ENCODE assay signal across 14 cellular contexts in genomic region chr14:105338392-105338791, GRCh38. TPM values are rescaled to one million over a fixed set of nuclear protein-coding genes. Genes with fewer than 3 reads are reported as not detected.
DNase-seq lines count a peak whose midpoint lies in the region; ATAC-seq and TF ChIP-seq lines count a peak whose summit lies in the region.
"Had no signal": no experiment of that assay in that cellular context is flagged by ENCODE, and none has a peak within 500 bp of the region (broad histone marks: within the 10 kb centered on the region; RNA-seq: fewer than 3 reads in every experiment).

No MANE protein-coding gene starts in this region.

- peak overlapping the region in 51 of 59 donors; percentile 3 to 94 (median 68) for H3K27ac ChIP-seq in dorsolateral prefrontal cortex
- H3K27ac ChIP-seq in psoas muscle, result peak overlapping the region; percentile 73
- H3K27ac ChIP-seq: PC-9 had no signal

- no peaks in the 10 kb centered on the region for H3K27me3 ChIP-seq in dorsolateral prefrontal cortex
- no peaks in the 10 kb centered on the region for H3K27me3 ChIP-seq in psoas muscle (ENCODE audit: insufficient read depth in 3 of 3, low read length in 2 of 3)

- no peak for ATAC-seq in natural killer cell treated with Interleukin-12 subunit alpha and Interleukin-12 subunit beta and Interleukin-15 and Interleukin-18, amount 100 ng/mL, for 72 hours
- ATAC-seq in natural killer cell, result no peak
- ATAC-seq in psoas muscle, result no peak
- no peak for ATAC-seq in activated T-cell treated with anti-CD3 and anti-CD28 coated beads, Interleukin-2, amount 50 U/mL, for 72 hours (replicated peaks in 1 of 2)
- ATAC-seq: CD8-positive, alpha-beta T cell had no signal

- H3K36me3 Mint-ChIP-seq in natural killer cell treated with Interleukin-12 subunit alpha and Interleukin-12 subunit beta and Interleukin-15 and Interleukin-18, amount 100 ng/mL, for 72 hours, result no peaks in the 10 kb centered on the region
- H3K36me3 Mint-ChIP-seq in natural killer cell, result no peaks in the 10 kb centered on the region
- H3K36me3 Mint-ChIP-seq in activated T-cell treated with anti-CD3 and anti-CD28 coated beads, Interleukin-2, amount 50 U/mL, for 72 hours (ENCODE audit: insufficient read depth in 2 of 2), result no peaks in the 10 kb centered on the region
- H3K36me3 Mint-ChIP-seq: CD8-positive, alpha-beta T cell had no signal

- no peaks in the 10 kb centered on the region for H3K36me3 ChIP-seq in psoas muscle (ENCODE audit: insufficient read depth in 1 of 2, low read depth in 1 of 2)

- TF ChIP-seq CTCF in natural killer cell (IDR thresholded peaks at IDR 0.05) (no peak), dorsolateral prefrontal cortex (IDR thresholded peaks at IDR 0.05 in 54 of 56, conservative IDR thresholded peaks at IDR 0.05 in 2 of 56; ENCODE audit: low read depth in 1 of 56, partially characterized antibody in 56 of 56) (no peak), psoas muscle (IDR thresholded peaks at IDR 0.05) (no peak)

- H3K9me3 Mint-ChIP-seq in natural killer cell treated with Interleukin-12 subunit alpha and Interleukin-12 subunit beta and Interleukin-15 and Interleukin-18, amount 100 ng/mL, for 72 hours, result no peaks in the 10 kb centered on the region
- no peaks in the 10 kb centered on the region for H3K9me3 Mint-ChIP-seq in natural killer cell
- H3K9me3 Mint-ChIP-seq in activated T-cell treated with anti-CD3 and anti-CD28 coated beads, Interleukin-2, amount 50 U/mL, for 72 hours, result no peaks in the 10 kb centered on the region
- H3K9me3 Mint-ChIP-seq: CD8-positive, alpha-beta T cell had no signal

- no peaks in the 10 kb centered on the region for H3K9me3 ChIP-seq in psoas muscle

- 44 to 67% (median 49%) methylated on average over 7 of the region's 7 CpGs for WGBS in psoas muscle, 3 donors

- no peaks in the 10 kb centered on the region for H3K27me3 Mint-ChIP-seq in natural killer cell treated with Interleukin-12 subunit alpha and Interleukin-12 subunit beta and Interleukin-15 and Interleukin-18, amount 100 ng/mL, for 72 hours
- H3K27me3 Mint-ChIP-seq in natural killer cell (ENCODE audit: low read depth in 2 of 2), result no peaks in the 10 kb centered on the region
- no peaks in the 10 kb centered on the region for H3K27me3 Mint-ChIP-seq in activated T-cell treated with anti-CD3 and anti-CD28 coated beads, Interleukin-2, amount 50 U/mL, for 72 hours (ENCODE audit: low read depth)

- peak; percentile 58 for DNase-seq in natural killer cell treated with Interleukin-12 subunit alpha and Interleukin-12 subunit beta and Interleukin-15 and Interleukin-18, amount 100 ng/mL, for 72 hours (ENCODE audit: low spot score)
- DNase-seq in natural killer cell (no peak), dorsolateral prefrontal cortex (no peak), psoas muscle (no peak), GM19238 (ENCODE audit: insufficient read length, low spot score) (no peak), DMS 273 (lab: John Stamatoyannopoulos, UW; ENCODE audit: unreplicated experiment) (no peak), dermis blood vessel endothelial cell (no peak)
- no peak for DNase-seq in activated T-cell treated with anti-CD3 and anti-CD28 coated beads, Interleukin-2, amount 50 U/mL, for 72 hours
- DNase-seq: CD8-positive, alpha-beta T cell; HCEC 1CT; NCI-H187 treated with DMSO at 0.1 percent for 48 hours; NCI-H446 treated with DMSO at 0.1 percent for 48 hours; NCI-H748 treated with DMSO at 0.1 percent for 48 hours; PC-9 had no signal

- H3K4me3 ChIP-seq in dorsolateral prefrontal cortex, result no peak overlapping the region
- H3K4me3 ChIP-seq in psoas muscle, result peak overlapping the region; percentile 19
- H3K4me3 ChIP-seq: PC-9 had no signal

- H3K4me1 Mint-ChIP-seq in natural killer cell treated with Interleukin-12 subunit alpha and Interleukin-12 subunit beta and Interleukin-15 and Interleukin-18, amount 100 ng/mL, for 72 hours (ENCODE audit: low read depth in 2 of 2), result peaks cover 0 to 10% of the 10 kb centered on the region in 2 donors
- H3K4me1 Mint-ChIP-seq in natural killer cell, result peaks cover 0 to 21% of the 10 kb centered on the region in 2 donors
- no peaks in the 10 kb centered on the region for H3K4me1 Mint-ChIP-seq in activated T-cell treated with anti-CD3 and anti-CD28 coated beads, Interleukin-2, amount 50 U/mL, for 72 hours (ENCODE audit: low read depth)

- peaks cover 72% of the 10 kb centered on the region for H3K4me1 ChIP-seq in psoas muscle

- intact Hi-C loops in natural killer cell (cut with micrococcal nuclease) (no loop called here), dorsolateral prefrontal cortex (cut with DNase I) (no loop called here), psoas muscle (cut with DNase I) (no loop called here)

- H3K27ac Mint-ChIP-seq in natural killer cell treated with Interleukin-12 subunit alpha and Interleukin-12 subunit beta and Interleukin-15 and Interleukin-18, amount 100 ng/mL, for 72 hours, result no peak overlapping the region
- H3K27ac Mint-ChIP-seq in natural killer cell, result no peak overlapping the region
- H3K27ac Mint-ChIP-seq in activated T-cell treated with anti-CD3 and anti-CD28 coated beads, Interleukin-2, amount 50 U/mL, for 72 hours, result no peak overlapping the region
- H3K27ac Mint-ChIP-seq: CD8-positive, alpha-beta T cell had no signal

- H3K4me3 Mint-ChIP-seq in natural killer cell treated with Interleukin-12 subunit alpha and Interleukin-12 subunit beta and Interleukin-15 and Interleukin-18, amount 100 ng/mL, for 72 hours, result no peak overlapping the region
- H3K4me3 Mint-ChIP-seq in natural killer cell, result no peak overlapping the region
- no peak overlapping the region for H3K4me3 Mint-ChIP-seq in activated T-cell treated with anti-CD3 and anti-CD28 coated beads, Interleukin-2, amount 50 U/mL, for 72 hours
- H3K4me3 Mint-ChIP-seq: CD8-positive, alpha-beta T cell had no signal

RNA-seq across cellular contexts. Expression of gene PACS2, which starts 23.8 kb away (rescaled TPM):
- 10 to 100 TPM; 24.9 to 26.3 TPM for total RNA-seq in natural killer cell treated with Interleukin-12 subunit alpha and Interleukin-12 subunit beta and Interleukin-15 and Interleukin-18, amount 100 ng/mL, for 72 hours
- total RNA-seq in natural killer cell (10 to 100 TPM; 58.4 to 76.5 (median 69.2) TPM), dorsolateral prefrontal cortex (100 to 1,000 TPM; 131 to 394 (median 200) TPM), psoas muscle (10 to 100 TPM; 67.8 to 79.1 (median 75.3) TPM), dermis blood vessel endothelial cell (63.6 and 74.0 TPM in 2 replicates)
- 10 to 100 TPM; 57.1 to 83.1 (median 65.1) TPM for polyA plus RNA-seq in psoas muscle
- 10 to 100 TPM; 36.5 to 44.9 TPM for total RNA-seq in activated T-cell treated with anti-CD3 and anti-CD28 coated beads, Interleukin-2, amount 50 U/mL, for 72 hours

RNA-seq across cellular contexts. Expression of gene BRF1, which starts 37.6 kb away (rescaled TPM):
- 10 to 100 TPM; 43.4 to 76.5 TPM for total RNA-seq in natural killer cell treated with Interleukin-12 subunit alpha and Interleukin-12 subunit beta and Interleukin-15 and Interleukin-18, amount 100 ng/mL, for 72 hours
- 10 to 100 TPM; 82.4 to 92.7 (median 87.4) TPM for total RNA-seq in natural killer cell
- 100 to 1,000 TPM in 7 of 120 experiments, 10 to 100 TPM in 113; 55.3 to 109 (median 75.5) TPM for total RNA-seq in dorsolateral prefrontal cortex
- total RNA-seq in psoas muscle, result 10 to 100 TPM; 17.1 to 26.2 (median 20.9) TPM
- polyA plus RNA-seq in psoas muscle, result 10 to 100 TPM; 12.9 to 15.3 (median 13.4) TPM
- 10 to 100 TPM; 31.3 to 34.5 TPM for total RNA-seq in activated T-cell treated with anti-CD3 and anti-CD28 coated beads, Interleukin-2, amount 50 U/mL, for 72 hours
- 56.5 and 71.5 TPM in 2 replicates for total RNA-seq in dermis blood vessel endothelial cell

RNA-seq across cellular contexts. Expression of gene TEX22, which starts 59.9 kb away (rescaled TPM):
- 1 to 10 TPM; 2.7 to 3.7 TPM for total RNA-seq in natural killer cell treated with Interleukin-12 subunit alpha and Interleukin-12 subunit beta and Interleukin-15 and Interleukin-18, amount 100 ng/mL, for 72 hours
- total RNA-seq in natural killer cell (1 to 10 TPM in 2 of 3 donors, under 1 TPM in 1; 0.23 to 1.9 (median 1.8) TPM), dorsolateral prefrontal cortex (10 to 100 TPM in 1 of 120 experiments, 1 to 10 TPM in 113, under 1 TPM in 6; 0.38 to 13.1 (median 3.6) TPM), psoas muscle (under 1 TPM in 3 of 4 donors, not detected in 1; 0.34 to 0.75 (median 0.39) TPM), dermis blood vessel endothelial cell (0.05 and 0.17 TPM in 2 replicates)
- under 1 TPM in 2 of 3 donors, not detected in 1; 0.10 to 0.13 TPM for polyA plus RNA-seq in psoas muscle
- 1 to 10 TPM; 1.8 to 3.3 TPM for total RNA-seq in activated T-cell treated with anti-CD3 and anti-CD28 coated beads, Interleukin-2, amount 50 U/mL, for 72 hours
